8 cellular contexts compared by ENCODE assay signal in the genomic region with DNA sequence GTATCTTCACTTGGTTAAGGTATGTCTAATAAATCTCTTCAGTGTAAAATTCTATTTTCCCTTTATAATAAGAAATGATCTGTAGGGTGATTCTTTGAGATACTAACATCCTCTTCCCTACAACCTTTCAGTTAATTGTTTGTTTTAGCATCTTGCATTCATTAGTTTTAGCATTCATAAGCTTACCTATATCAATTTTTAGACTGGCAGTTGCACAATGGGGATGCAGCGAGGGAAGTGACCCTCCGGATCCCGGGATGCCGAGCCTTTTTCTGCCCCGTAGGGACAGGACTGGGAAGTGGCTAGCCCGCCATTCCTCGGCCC. TPM values are rescaled to one million over a fixed set of nuclear protein-coding genes. Genes with fewer than 3 reads are reported as not detected.
DNase-seq lines count a peak whose midpoint lies in the region; ATAC-seq, FAIRE-seq and TF ChIP-seq lines count a peak whose summit lies in the region.

No MANE protein-coding gene starts in this region.

- intact Hi-C loops in activated CD4-positive, alpha-beta T cell treated with anti-CD3 and anti-CD28 coated beads for 36 hours (cut with DNase I, micrococcal nuclease), result loop anchor here (1.0 to 10.0 kb wide), 9 partner anchors 56 to 1170 kb away; a partner anchor contains a TSS
- intact Hi-C loops in ascending aorta (cut with DNase I), result loop anchor here (2.0 to 5.0 kb wide), 2 partner anchors 56 to 274 kb away; a partner anchor contains a TSS
- intact Hi-C loops in HepG2 (cut with micrococcal nuclease; ENCODE audit: unreplicated experiment), result loop anchor here (1.0 to 2.0 kb wide), 3 partner anchors 56 to 274 kb away; a partner anchor contains a TSS
- intact Hi-C loops in left colon (cut with DNase I, micrococcal nuclease), result loop anchor here in 1 of 2 donors (10.0 kb wide), 1 partner anchor 276 kb away; no protein-coding TSS in a partner anchor

- no peak for FAIRE-seq in HepG2 (lab: Jason Lieb, UNC)

- H3K4me3 ChIP-seq in ascending aorta, result peak overlapping the region; percentile 63 to 95
- peak overlapping the region; percentile 82 to 94 (median 93) for H3K4me3 ChIP-seq in HepG2 (replicated peaks in 1 of 3; ENCODE audit: insufficient read depth in 1 of 3, low read depth in 2 of 3, low read length in 3 of 3)

- in situ Hi-C loops in HepG2 (cut with HindIII; ENCODE audit: extremely low pct_ligation_motif_present, low pct_unique_long_range_greater_than_20kb), result loop anchor here (5.0 kb wide), 1 partner anchor 54 kb away; a partner anchor contains a TSS

- no peaks in the 10 kb centered on the region for H4K20me1 ChIP-seq in HepG2 (ENCODE audit: insufficient read depth, low read length)

- H3K27me3 Mint-ChIP-seq in activated CD4-positive, alpha-beta T cell treated with anti-CD3 and anti-CD28 coated beads for 36 hours, result no peaks in the 10 kb centered on the region

- POLR2A ChIA-PET in activated CD4-positive, alpha-beta T cell treated with anti-CD3 and anti-CD28 coated beads for 36 hours (lab: Charles Lee), result interaction anchor here (0.8 to 1.5 kb wide), 6 partner anchors 15 to 369 kb away, joined by 3 to 22 read pairs (median 3); no protein-coding TSS in a partner anchor
- POLR2A ChIA-PET in HepG2 (lab: Yijun Ruan, JAX), result interaction anchor here (0.8 to 2.1 kb wide), 21 partner anchors 8 to 1838 kb away, joined by 3 to 79 read pairs (median 4); a partner anchor contains a TSS

- TSS peak; percentile 91 for BruUV-seq in HepG2 (replicated peaks; lab: Mats Ljungman, UMichigan)

- CTCF ChIA-PET in activated CD4-positive, alpha-beta T cell treated with anti-CD3 and anti-CD28 coated beads for 36 hours (lab: Charles Lee), result interaction anchor here (1.0 to 1.5 kb wide), 3 partner anchors 15 to 121 kb away, joined by 3 to 5 read pairs (median 3); no protein-coding TSS in a partner anchor
- CTCF ChIA-PET in HepG2 (lab: Yijun Ruan, JAX; ENCODE audit: low intra/inter-chr PET ratio, low total read pairs), result no interaction called here

- peaks cover 2 to 9% of the 10 kb centered on the region in 2 donors for H3K4me1 ChIP-seq in ascending aorta
- H3K4me1 ChIP-seq in HepG2 (ENCODE audit: insufficient read depth, low read length), result peaks cover 68% of the 10 kb centered on the region

- ATAC-seq in activated CD4-positive, alpha-beta T cell treated with anti-CD3 and anti-CD28 coated beads for 36 hours, result no peak
- ATAC-seq in HepG2, result no peak
- ATAC-seq in left colon, result no peak
- no peak for ATAC-seq in HG03159 (IDR thresholded peaks at IDR 0.05; ENCODE audit: unreplicated experiment)

- peak overlapping the region; percentile 86 for H3K4me2 ChIP-seq in HepG2 (ENCODE audit: low read depth, low read length)

- no peaks in the 10 kb centered on the region for H3K9me3 ChIP-seq in ascending aorta
- H3K9me3 ChIP-seq in HepG2 (ENCODE audit: low read length), result no peaks in the 10 kb centered on the region

- no peaks in the 10 kb centered on the region for H3K27me3 ChIP-seq in ascending aorta
- H3K27me3 ChIP-seq in HepG2 (ENCODE audit: control insufficient read depth in 1 of 2, insufficient read depth in 2 of 2, low read length in 2 of 2), result peaks cover 0 to 7% of the 10 kb centered on the region in 2 experiments; a peak in 1 of 5 replicates

- H3K36me3 ChIP-seq in ascending aorta, result no peaks in the 10 kb centered on the region
- H3K36me3 ChIP-seq in HepG2 (replicated peaks in 1 of 2; ENCODE audit: control insufficient read depth in 1 of 2, insufficient read depth in 2 of 2, low read length in 2 of 2), result no peaks in the 10 kb centered on the region

- H3K4me3 Mint-ChIP-seq in activated CD4-positive, alpha-beta T cell treated with anti-CD3 and anti-CD28 coated beads for 36 hours, result peak overlapping the region; percentile 99

- H3K9ac ChIP-seq in HepG2 (ENCODE audit: insufficient read depth, low read depth, low read length), result peak overlapping the region; percentile 81

- no peak for TF ChIP-seq POLR2A in HepG2 (IDR thresholded peaks at IDR 0.05; ENCODE audit: insufficient read depth in 1 of 2, low read depth in 2 of 2, low read length in 2 of 2)

- DNase-seq in activated CD4-positive, alpha-beta T cell treated with anti-CD3 and anti-CD28 coated beads for 36 hours, result no peak
- DNase-seq in activated CD4-positive, alpha-beta T cell treated with anti-CD3 and anti-CD28 coated beads, Interleukin-2, amount 50 U/mL, for 48 hours, result no peak
- no peak for DNase-seq in ascending aorta (ENCODE audit: low spot score in 2 of 2)
- DNase-seq in HepG2 (ENCODE audit: low spot score), result no peak
- no peak for DNase-seq in NCI-H524 treated with DMSO at 0.1 percent for 48 hours (lab: John Stamatoyannopoulos, UW)
- no peak for DNase-seq in left colon

- peaks cover 50% of the 10 kb centered on the region for H3K79me2 ChIP-seq in HepG2 (ENCODE audit: insufficient read depth, low read length)

- TF ChIP-seq CTCF in ascending aorta (IDR thresholded peaks at IDR 0.05), result no peak
- no peak for TF ChIP-seq CTCF in HepG2 (CRISPR knock-in tag; IDR thresholded peaks at IDR 0.05)

- 0% methylated on average over 7 of the region's 7 CpGs for WGBS in HepG2 (ENCODE audit: low lambda C conversion rate)

- peak overlapping the region; percentile 17 for H2AFZ ChIP-seq in HepG2 (ENCODE audit: low read length)

- no peak for TF ChIP-seq EP300 in HepG2 (IDR thresholded peaks at IDR 0.05; ENCODE audit: low read depth in 2 of 2, low read length in 2 of 2)
- TF ChIP-seq EP300 in HepG2 (CRISPR knock-in tag; IDR thresholded peaks at IDR 0.05; ENCODE audit: borderline replicate concordance), result no peak

- peak overlapping the region; percentile 98 for H3K27ac Mint-ChIP-seq in activated CD4-positive, alpha-beta T cell treated with anti-CD3 and anti-CD28 coated beads for 36 hours

- TF ChIP-seq RAD21 in HepG2 (CRISPR knock-in tag; IDR thresholded peaks at IDR 0.05), result no peak

- H3K9me3 Mint-ChIP-seq in activated CD4-positive, alpha-beta T cell treated with anti-CD3 and anti-CD28 coated beads for 36 hours (ENCODE audit: low read depth), result no peaks in the 10 kb centered on the region

- H3K27ac ChIP-seq in ascending aorta (peak overlapping the region; percentile 66 to 83), HepG2 (ENCODE audit: extremely low read length, insufficient read depth, low read length) (peak overlapping the region; percentile 91), temporal lobe (ENCODE audit: low read depth, low read length) (peak overlapping the region; percentile 58)

- peaks cover 35% of the 10 kb centered on the region for H3K4me1 Mint-ChIP-seq in activated CD4-positive, alpha-beta T cell treated with anti-CD3 and anti-CD28 coated beads for 36 hours

- H3K36me3 Mint-ChIP-seq in activated CD4-positive, alpha-beta T cell treated with anti-CD3 and anti-CD28 coated beads for 36 hours (ENCODE audit: low read depth), result peaks cover 12% of the 10 kb centered on the region

RNA-seq across cellular contexts. Expression of a gene that starts 0.5 kb away (rescaled TPM):
- total RNA-seq in activated CD4-positive, alpha-beta T cell treated with anti-CD3 and anti-CD28 coated beads for 36 hours, result 10 to 100 TPM; 74.6 to 86.2 TPM
- total RNA-seq in ascending aorta, result 2.4 TPM
- total RNA-seq in HepG2 (2016; rRNA removed; fragmentation: Illumina TruSeq; extraction: Trizol), result 38.6 and 83.9 TPM in 2 replicates
- total RNA-seq in HepG2 (2016; cell fraction: cytosol; rRNA removed; fragmentation: Illumina TruSeq; extraction: Trizol; ENCODE audit: low read depth), result 21.6 and 26.9 TPM in 2 replicates
- total RNA-seq in HepG2 (2016; cell fraction: insoluble cytoplasmic fraction; rRNA removed; fragmentation: Illumina TruSeq; extraction: Trizol), result 33.9 and 79.2 TPM in 2 replicates
- total RNA-seq in HepG2 (2016; cell fraction: membrane; rRNA removed; fragmentation: Illumina TruSeq; extraction: Trizol), result 14.5 and 17.8 TPM in 2 replicates
- 56.9 and 63.7 TPM in 2 replicates for total RNA-seq in HepG2 (2016; cell fraction: nucleus; rRNA removed; fragmentation: Illumina TruSeq; extraction: Trizol)
- polyA plus RNA-seq in HepG2 (2011; rRNA removed), result 1.8 and 3.5 TPM in 2 replicates
- 0.83 and 1.0 TPM in 2 replicates for polyA plus RNA-seq in HepG2 (2011; cell fraction: cytosol; rRNA removed)
- 1.9 and 2.6 TPM in 2 replicates for polyA plus RNA-seq in HepG2 (2011; cell fraction: nucleus; rRNA removed)
- polyA plus RNA-seq in HepG2 (2012), result 4.1 and 9.6 TPM in 2 replicates
- polyA plus RNA-seq in HepG2 (2016; cell fraction: cytosol; fragmentation: Illumina TruSeq; extraction: Trizol; ENCODE audit: low read depth), result 0.58 and 0.72 TPM in 2 replicates
- polyA plus RNA-seq in HepG2 (2016; cell fraction: insoluble cytoplasmic fraction; fragmentation: Illumina TruSeq; extraction: Trizol; ENCODE audit: low read depth), result 32.9 and 35.2 TPM in 2 replicates
- 1.9 and 2.7 TPM in 2 replicates for polyA plus RNA-seq in HepG2 (2016; cell fraction: membrane; fragmentation: Illumina TruSeq; extraction: Trizol; ENCODE audit: low read depth)
- 29.1 and 31.9 TPM in 2 replicates for polyA plus RNA-seq in HepG2 (2016; cell fraction: nucleus; fragmentation: Illumina TruSeq; extraction: Trizol; ENCODE audit: insufficient read depth, low read depth)
- polyA minus RNA-seq in HepG2 (2011; rRNA and poly(A)+ RNA removed; ENCODE audit: low replicate concordance), result 3.3 and 14.6 TPM in 2 replicates
- polyA minus RNA-seq in HepG2 (2011; cell fraction: cytosol; rRNA and poly(A)+ RNA removed), result 4.2 and 4.9 TPM in 2 replicates
- polyA minus RNA-seq in HepG2 (2011; cell fraction: nucleus; rRNA and poly(A)+ RNA removed), result 12.7 and 17.1 TPM in 2 replicates
- 8.1 TPM for total RNA-seq in temporal lobe
- 1 to 10 TPM; 5.6 to 8.9 TPM for total RNA-seq in left colon

RNA-seq across cellular contexts. Expression of a gene that starts 55.8 kb away (rescaled TPM):
- total RNA-seq in activated CD4-positive, alpha-beta T cell treated with anti-CD3 and anti-CD28 coated beads for 36 hours, result 1 to 10 TPM; 3.2 to 4.0 TPM
- total RNA-seq in ascending aorta, result 1.5 TPM
- total RNA-seq in HepG2 (2016; rRNA removed; fragmentation: Illumina TruSeq; extraction: Trizol), result 33.3 and 46.5 TPM in 2 replicates
- total RNA-seq in HepG2 (2016; cell fraction: cytosol; rRNA removed; fragmentation: Illumina TruSeq; extraction: Trizol; ENCODE audit: low read depth), result 6.8 and 8.5 TPM in 2 replicates
- 34.1 and 46.4 TPM in 2 replicates for total RNA-seq in HepG2 (2016; cell fraction: insoluble cytoplasmic fraction; rRNA removed; fragmentation: Illumina TruSeq; extraction: Trizol)
- total RNA-seq in HepG2 (2016; cell fraction: membrane; rRNA removed; fragmentation: Illumina TruSeq; extraction: Trizol), result 25.9 and 26.8 TPM in 2 replicates
- 25.0 and 33.6 TPM in 2 replicates for total RNA-seq in HepG2 (2016; cell fraction: nucleus; rRNA removed; fragmentation: Illumina TruSeq; extraction: Trizol)
- 15.6 and 18.2 TPM in 2 replicates for polyA plus RNA-seq in HepG2 (2011; rRNA removed)
- 10.3 and 15.1 TPM in 2 replicates for polyA plus RNA-seq in HepG2 (2011; cell fraction: cytosol; rRNA removed)
- polyA plus RNA-seq in HepG2 (2011; cell fraction: nucleus; rRNA removed), result 4.2 and 6.1 TPM in 2 replicates
- polyA plus RNA-seq in HepG2 (2012), result 15.3 and 17.5 TPM in 2 replicates
- polyA plus RNA-seq in HepG2 (2016; cell fraction: cytosol; fragmentation: Illumina TruSeq; extraction: Trizol; ENCODE audit: low read depth), result 5.7 and 6.2 TPM in 2 replicates
- 43.3 and 44.9 TPM in 2 replicates for polyA plus RNA-seq in HepG2 (2016; cell fraction: insoluble cytoplasmic fraction; fragmentation: Illumina TruSeq; extraction: Trizol; ENCODE audit: low read depth)
- polyA plus RNA-seq in HepG2 (2016; cell fraction: membrane; fragmentation: Illumina TruSeq; extraction: Trizol; ENCODE audit: low read depth), result 17.9 and 18.2 TPM in 2 replicates
- polyA plus RNA-seq in HepG2 (2016; cell fraction: nucleus; fragmentation: Illumina TruSeq; extraction: Trizol; ENCODE audit: insufficient read depth, low read depth), result 22.4 and 26.9 TPM in 2 replicates
- 15.5 and 17.6 TPM in 2 replicates for polyA minus RNA-seq in HepG2 (2011; rRNA and poly(A)+ RNA removed; ENCODE audit: low replicate concordance)
- polyA minus RNA-seq in HepG2 (2011; cell fraction: cytosol; rRNA and poly(A)+ RNA removed), result 15.5 and 15.7 TPM in 2 replicates
- 18.3 and 31.2 TPM in 2 replicates for polyA minus RNA-seq in HepG2 (2011; cell fraction: nucleus; rRNA and poly(A)+ RNA removed)
- total RNA-seq in temporal lobe, result 27.8 TPM
- 10 to 100 TPM; 28.7 to 33.5 TPM for total RNA-seq in left colon
